Comparison of ENCODE assay signal across 1 cellular context in genomic region chr17:81549031-81549557, GRCh38.
TF ChIP-seq lines count a peak whose summit lies in the region.

No MANE protein-coding gene starts in this region.

TF ChIP-seq in liver, 16 proteins besides CTCF, POLR2A, EP300 and RAD21:
- TF ChIP-seq HNF4A (conservative IDR thresholded peaks at IDR 0.05) (peak; percentile 80 to 88), YY1 (IDR thresholded peaks at IDR 0.05) (no peak), SP1 (IDR thresholded peaks at IDR 0.05) (peak; percentile 57), NR2F2 (IDR thresholded peaks at IDR 0.05) (peak; percentile 15), HNF4G (IDR thresholded peaks at IDR 0.05) (peak; percentile 38), RXRA (IDR thresholded peaks at IDR 0.05) (peak in 1 of 2 donors; percentile 63)
- TF ChIP-seq, protein P1, sequence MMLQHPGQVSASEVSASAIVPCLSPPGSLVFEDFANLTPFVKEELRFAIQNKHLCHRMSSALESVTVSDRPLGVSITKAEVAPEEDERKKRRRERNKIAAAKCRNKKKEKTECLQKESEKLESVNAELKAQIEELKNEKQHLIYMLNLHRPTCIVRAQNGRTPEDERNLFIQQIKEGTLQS (IDR thresholded peaks at IDR 0.05) = no peak
